Comparison of ENCODE assay signal across 1 cellular context in the genomic region with DNA sequence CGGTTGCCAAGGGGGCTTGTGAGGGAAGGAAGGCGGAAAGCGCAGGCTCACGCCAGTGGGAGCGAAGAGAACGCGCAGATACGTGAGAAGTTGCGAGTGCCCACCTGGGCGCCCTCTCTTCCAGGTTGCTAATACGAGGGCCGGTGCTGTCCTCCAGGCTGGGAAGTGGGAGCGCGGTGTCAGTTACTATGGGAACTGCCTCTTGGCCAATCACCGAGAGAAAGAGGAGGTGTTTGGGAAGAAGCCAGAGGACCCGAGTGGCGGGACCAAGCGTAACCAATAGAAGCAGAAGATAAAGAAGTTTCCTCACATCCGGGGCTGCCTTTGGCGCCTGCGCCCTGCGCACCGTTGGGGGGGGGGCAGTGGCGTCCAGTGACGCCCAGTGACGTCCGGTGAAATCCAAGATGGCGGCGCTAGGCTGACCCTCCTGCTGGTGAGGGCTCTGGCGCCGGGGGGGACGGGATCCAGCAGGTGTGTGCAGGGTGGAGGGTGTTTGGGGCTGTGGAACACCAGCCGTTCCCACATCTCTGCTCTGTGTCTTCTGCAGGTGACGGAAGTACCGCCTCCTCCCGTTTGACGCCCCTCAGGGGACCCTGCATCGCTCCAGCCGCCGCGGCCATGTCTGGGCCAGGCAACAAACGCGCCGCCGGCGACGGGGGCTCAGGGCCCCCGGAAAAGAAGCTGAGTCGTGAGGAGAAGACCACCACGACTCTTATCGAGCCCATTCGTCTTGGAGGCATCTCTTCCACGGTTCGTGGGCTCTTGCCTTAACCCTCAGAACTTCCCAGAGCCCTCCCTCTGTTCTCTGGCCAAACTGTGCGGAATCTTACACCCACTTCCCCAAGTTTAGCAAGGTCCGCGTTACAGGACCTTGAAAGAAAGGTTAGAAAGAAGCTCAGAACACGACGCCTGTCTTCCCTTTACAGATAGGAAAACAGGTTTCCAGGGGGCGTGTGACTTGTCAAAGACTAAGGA.
TF ChIP-seq lines count a peak whose summit lies in the region.

CFAP119 (minus strand) TSS at position 135 of the 975 bp plus-strand sequence. CDS start 314 bp downstream, outside the sequence.
RNF40 (plus strand) TSS at position 395 of the 975 bp plus-strand sequence; CDS start at position 619, 224 bp downstream.

TF ChIP-seq in HepG2, 621 proteins besides CTCF, POLR2A, EP300 and RAD21 (continued from another document and continues in another):
- no peak; a peak in 2 of 4 replicates for TF ChIP-seq HMGXB4 (CRISPR knock-in tag; IDR thresholded peaks at IDR 0.05; ENCODE audit: borderline replicate concordance in 1 of 2, low read depth in 1 of 2)
- no peak for TF ChIP-seq ZNF549 (CRISPR knock-in tag; IDR thresholded peaks at IDR 0.05)
- TF ChIP-seq, protein P1, sequence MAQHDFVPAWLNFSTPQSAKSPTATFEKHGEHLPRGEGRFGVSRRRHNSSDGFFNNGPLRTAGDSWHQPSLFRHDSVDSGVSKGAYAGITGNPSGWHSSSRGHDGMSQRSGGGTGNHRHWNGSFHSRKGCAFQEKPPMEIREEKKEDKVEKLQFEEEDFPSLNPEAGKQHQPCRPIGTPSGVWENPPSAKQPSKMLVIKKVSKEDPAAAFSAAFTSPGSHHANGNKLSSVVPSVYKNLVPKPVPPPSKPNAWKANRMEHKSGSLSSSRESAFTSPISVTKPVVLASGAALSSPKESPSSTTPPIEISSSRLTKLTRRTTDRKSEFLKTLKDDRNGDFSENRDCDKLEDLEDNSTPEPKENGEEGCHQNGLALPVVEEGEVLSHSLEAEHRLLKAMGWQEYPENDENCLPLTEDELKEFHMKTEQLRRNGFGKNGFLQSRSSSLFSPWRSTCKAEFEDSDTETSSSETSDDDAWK (CRISPR knock-in tag; IDR thresholded peaks at IDR 0.05) = no peak
- TF ChIP-seq ZNF335 (CRISPR knock-in tag; IDR thresholded peaks at IDR 0.05) = peak; percentile 95
- TF ChIP-seq CBX1 (IDR thresholded peaks at IDR 0.05; ENCODE audit: low read depth) = peak; percentile 71
- peak; percentile 81 for TF ChIP-seq HOXA5 (CRISPR knock-in tag; IDR thresholded peaks at IDR 0.05)
- TF ChIP-seq MTERF4 (CRISPR knock-in tag; IDR thresholded peaks at IDR 0.05) = no peak; the same call in 1 of the 2 replicates
- TF ChIP-seq NCOA2 (CRISPR knock-in tag; IDR thresholded peaks at IDR 0.05) = 0 out of 2 replicates have a peak, but pooled peaks have one; percentile 42
- no peak for TF ChIP-seq KDM6A (CRISPR knock-in tag; IDR thresholded peaks at IDR 0.05; ENCODE audit: low read depth)
- TF ChIP-seq CCDC6 (CRISPR knock-in tag; IDR thresholded peaks at IDR 0.05) = peak; percentile 89; the same call in 1 of the 2 replicates
- 0 out of 2 replicates have a peak, but pooled peaks have one; percentile 19 for TF ChIP-seq SP5 (CRISPR knock-in tag; IDR thresholded peaks at IDR 0.05; ENCODE audit: borderline replicate concordance, low read depth)
- TF ChIP-seq, protein P2, sequence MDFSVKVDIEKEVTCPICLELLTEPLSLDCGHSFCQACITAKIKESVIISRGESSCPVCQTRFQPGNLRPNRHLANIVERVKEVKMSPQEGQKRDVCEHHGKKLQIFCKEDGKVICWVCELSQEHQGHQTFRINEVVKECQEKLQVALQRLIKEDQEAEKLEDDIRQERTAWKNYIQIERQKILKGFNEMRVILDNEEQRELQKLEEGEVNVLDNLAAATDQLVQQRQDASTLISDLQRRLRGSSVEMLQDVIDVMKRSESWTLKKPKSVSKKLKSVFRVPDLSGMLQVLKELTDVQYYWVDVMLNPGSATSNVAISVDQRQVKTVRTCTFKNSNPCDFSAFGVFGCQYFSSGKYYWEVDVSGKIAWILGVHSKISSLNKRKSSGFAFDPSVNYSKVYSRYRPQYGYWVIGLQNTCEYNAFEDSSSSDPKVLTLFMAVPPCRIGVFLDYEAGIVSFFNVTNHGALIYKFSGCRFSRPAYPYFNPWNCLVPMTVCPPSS (IDR thresholded peaks at IDR 0.05) = no peak
- TF ChIP-seq ZNF792 (CRISPR knock-in tag; IDR thresholded peaks at IDR 0.05) = no peak; the same call in 1 of the 2 replicates
- TF ChIP-seq TGIF2 (CRISPR knock-in tag; IDR thresholded peaks at IDR 0.05) = peak; percentile 87; the same call in 1 of the 2 replicates
- no peak for TF ChIP-seq TEAD3 (CRISPR knock-in tag; optimal IDR thresholded peaks at IDR 0.05; ENCODE audit: borderline replicate concordance)
- TF ChIP-seq ZNF34 (CRISPR knock-in tag; IDR thresholded peaks at IDR 0.05; ENCODE audit: borderline replicate concordance) = peak; percentile 74; the same call in 1 of the 2 replicates
- TF ChIP-seq HNRNPH1 (optimal IDR thresholded peaks at IDR 0.05; ENCODE audit: low read depth, low read length) = no peak
- peak; percentile 85 for TF ChIP-seq HNF1B (CRISPR knock-in tag; IDR thresholded peaks at IDR 0.05)
- peak; percentile 96 for TF ChIP-seq MXI1 (IDR thresholded peaks at IDR 0.05; ENCODE audit: borderline replicate concordance, low read depth, low read length)
- peak; percentile 57; the same call in 1 of the 2 replicates for TF ChIP-seq ZNF703 (CRISPR knock-in tag; IDR thresholded peaks at IDR 0.05; ENCODE audit: borderline replicate concordance)
- peak; percentile 68; the same call in 1 of the 2 replicates for TF ChIP-seq ZSCAN25 (CRISPR knock-in tag; IDR thresholded peaks at IDR 0.05)
- TF ChIP-seq EED (CRISPR knock-in tag; IDR thresholded peaks at IDR 0.05) = peak; percentile 71; the same call in 1 of the 2 replicates
- TF ChIP-seq RORA (CRISPR knock-in tag; IDR thresholded peaks at IDR 0.05) = no peak
- no peak for TF ChIP-seq RNF2 (conservative IDR thresholded peaks at IDR 0.05; ENCODE audit: low read depth)
- no peak for TF ChIP-seq ATM (IDR thresholded peaks at IDR 0.05; ENCODE audit: borderline replicate concordance)
- no peak for TF ChIP-seq KLF13 (CRISPR knock-in tag; IDR thresholded peaks at IDR 0.05)
- no peak for TF ChIP-seq NONO (IDR thresholded peaks at IDR 0.05)
- peak; percentile 45; the same call in 1 of the 2 replicates for TF ChIP-seq NONO (CRISPR knock-in tag; conservative IDR thresholded peaks at IDR 0.05)
- TF ChIP-seq ZNF883 (CRISPR knock-in tag; IDR thresholded peaks at IDR 0.05; ENCODE audit: not compliant biosample characterization) = peak; percentile 27
- no peak for TF ChIP-seq ZNF260 (CRISPR knock-in tag; IDR thresholded peaks at IDR 0.05; ENCODE audit: borderline replicate concordance, low read depth)
- TF ChIP-seq SRF (IDR thresholded peaks at IDR 0.05; ENCODE audit: low read depth, low read length) = no peak
- TF ChIP-seq SKI (IDR thresholded peaks at IDR 0.05; ENCODE audit: partially characterized antibody) = no peak
- TF ChIP-seq, protein P3, sequence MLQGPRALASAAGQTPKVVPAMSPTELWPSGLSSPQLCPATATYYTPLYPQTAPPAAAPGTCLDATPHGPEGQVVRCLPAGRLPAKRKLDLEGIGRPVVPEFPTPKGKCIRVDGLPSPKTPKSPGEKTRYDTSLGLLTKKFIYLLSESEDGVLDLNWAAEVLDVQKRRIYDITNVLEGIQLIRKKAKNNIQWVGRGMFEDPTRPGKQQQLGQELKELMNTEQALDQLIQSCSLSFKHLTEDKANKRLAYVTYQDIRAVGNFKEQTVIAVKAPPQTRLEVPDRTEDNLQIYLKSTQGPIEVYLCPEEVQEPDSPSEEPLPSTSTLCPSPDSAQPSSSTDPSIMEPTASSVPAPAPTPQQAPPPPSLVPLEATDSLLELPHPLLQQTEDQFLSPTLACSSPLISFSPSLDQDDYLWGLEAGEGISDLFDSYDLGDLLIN (CRISPR knock-in tag; IDR thresholded peaks at IDR 0.05; ENCODE audit: borderline replicate concordance) = no peak
- no peak for TF ChIP-seq ZC3H4 (CRISPR knock-in tag; IDR thresholded peaks at IDR 0.05; ENCODE audit: borderline replicate concordance)
- no peak for TF ChIP-seq ADNP (CRISPR knock-in tag; IDR thresholded peaks at IDR 0.05)
- TF ChIP-seq MTF1 (CRISPR knock-in tag; IDR thresholded peaks at IDR 0.05) = peak; percentile 76; the same call in 1 of the 2 replicates
- no peak for TF ChIP-seq KIAA2018 (CRISPR knock-in tag; IDR thresholded peaks at IDR 0.05; ENCODE audit: borderline replicate concordance)
- no peak for TF ChIP-seq MAFF (IDR thresholded peaks at IDR 0.05; ENCODE audit: low read depth, low read length)
- TF ChIP-seq CHCHD3 (CRISPR knock-in tag; IDR thresholded peaks at IDR 0.05) = peak; percentile 62; the same call in 1 of the 2 replicates
- TF ChIP-seq TIGD3 (CRISPR knock-in tag; IDR thresholded peaks at IDR 0.05; ENCODE audit: borderline replicate concordance) = no peak
